Comparison of ENCODE assay signal across 13 cellular contexts in the genomic region with DNA sequence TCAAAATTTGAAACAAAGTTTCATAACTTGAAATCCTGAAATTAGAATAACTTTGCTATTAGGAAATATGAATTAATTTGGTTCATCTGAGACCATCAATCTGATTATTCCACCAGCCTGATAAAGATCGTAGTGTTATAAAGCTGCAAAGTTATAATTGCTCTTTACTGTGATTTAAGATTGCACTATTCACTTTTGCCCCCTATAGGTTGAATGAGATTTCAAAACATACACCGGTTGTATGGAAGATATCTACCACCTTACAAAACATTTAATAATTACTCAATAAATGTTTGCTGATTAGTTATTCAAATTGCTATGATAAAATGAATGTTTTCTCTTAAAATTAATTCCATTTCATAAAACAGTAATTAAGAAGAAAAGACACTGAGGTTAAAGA. TPM values are rescaled to one million over a fixed set of nuclear protein-coding genes. Genes with fewer than 3 reads are reported as not detected.
A peak's percentile ranks its signal among the peaks of the same experiment; 100 is the strongest.
DNase-seq lines count a peak whose midpoint lies in the region; ATAC-seq and TF ChIP-seq lines count a peak whose summit lies in the region.
"Had no signal": no experiment of that assay in that cellular context is flagged by ENCODE, and none has a peak within 500 bp of the region (broad histone marks: within the 10 kb centered on the region; RNA-seq: fewer than 3 reads in every experiment).

No MANE protein-coding gene starts in this region.

- no peaks in the 10 kb centered on the region for H3K27me3 ChIP-seq in tibial nerve

- TF ChIP-seq EP300 in tibial nerve (IDR thresholded peaks at IDR 0.05) = no peak

- H3K4me3 ChIP-seq in fibroblast of the aortic adventitia (ENCODE audit: low read depth, low read length) (no peak overlapping the region), tibial nerve (no peak overlapping the region)

- no peaks in the 10 kb centered on the region for H3K36me3 Mint-ChIP-seq in WTC11

- H3K9me3 ChIP-seq in tibial nerve = no peaks in the 10 kb centered on the region

- H3K4me3 Mint-ChIP-seq in WTC11 = no peak overlapping the region
- H3K4me3 Mint-ChIP-seq: B cell, immature natural killer cell had no signal

- no peaks in the 10 kb centered on the region for H3K27me3 Mint-ChIP-seq in WTC11 (ENCODE audit: low read depth)
- H3K27me3 Mint-ChIP-seq: B cell had no signal

- no peak for ATAC-seq in WTC11
- ATAC-seq in GM19463 (IDR thresholded peaks at IDR 0.05; ENCODE audit: unreplicated experiment) = no peak

- 53 to 70% methylated on average over 2 of the region's 2 CpGs for WGBS in tibial nerve, 2 donors

- no peaks in the 10 kb centered on the region for H3K9me3 Mint-ChIP-seq in WTC11
- H3K9me3 Mint-ChIP-seq: immature natural killer cell had no signal

- peaks cover 0 to 29% (median 0%) of the 10 kb centered on the region in 3 donors for H3K36me3 ChIP-seq in tibial nerve

- no peak overlapping the region for H3K27ac Mint-ChIP-seq in WTC11
- H3K27ac Mint-ChIP-seq: B cell, immature natural killer cell had no signal

- CTCF ChIA-PET in RWPE1 (lab: Yijun Ruan, JAX) = interaction anchor here (0.6 to 1.9 kb wide), 5 partner anchors 10 to 377 kb away, joined by 3 to 12 read pairs (median 4); no protein-coding TSS in a partner anchor
- CTCF ChIA-PET in WTC11 (lab: Charles Lee) = interaction anchor here (1.3 to 1.9 kb wide), 2 partner anchors 21 kb away, joined by 3 to 5 read pairs; no protein-coding TSS in a partner anchor

- H3K27ac ChIP-seq in RWPE1 (no peak overlapping the region), tibial nerve (no peak overlapping the region)
- H3K27ac ChIP-seq: parathyroid adenoma had no signal

- TF ChIP-seq CTCF in RWPE1 (conservative IDR thresholded peaks at IDR 0.05; ENCODE audit: low read depth) (peak; percentile 54), fibroblast of the aortic adventitia (IDR thresholded peaks at IDR 0.05; ENCODE audit: insufficient read depth, low read length) (peak; percentile 35), tibial nerve (IDR thresholded peaks at IDR 0.05) (peak in 3 of 5 experiments; percentile 2 to 12 (median 9)), WTC11 (IDR thresholded peaks at IDR 0.05) (no peak)

- peak; percentile 28 for DNase-seq in NCI-H748 (lab: John Stamatoyannopoulos, UW; ENCODE audit: unreplicated experiment)
- no peak for DNase-seq in NCI-H748 treated with DMSO at 0.1 percent for 48 hours (lab: John Stamatoyannopoulos, UW)
- peak; percentile 10 for DNase-seq in RWPE1 (ENCODE audit: low spot score)
- peak; percentile 9 for DNase-seq in fibroblast of the aortic adventitia (ENCODE audit: low read depth)
- no peak for DNase-seq in tibial nerve (ENCODE audit: low spot score in 2 of 2)
- no peak for DNase-seq in WTC11 (ENCODE audit: low spot score)
- DNase-seq in NCI-H82 (lab: John Stamatoyannopoulos, UW) = no peak
- DNase-seq: activated effector memory CD4-positive, alpha-beta T cell treated with anti-CD3 and anti-CD28 coated beads, Interleukin-2, amount 50 U/mL, for 16 hours; effector CD4-positive, alpha-beta T cell had no signal

- H3K4me1 ChIP-seq in tibial nerve = peaks cover 0 to 26% (median 2%) of the 10 kb centered on the region in 4 donors
- H3K4me1 ChIP-seq: parathyroid adenoma had no signal

- H3K4me1 Mint-ChIP-seq in WTC11 = no peaks in the 10 kb centered on the region
- H3K4me1 Mint-ChIP-seq: B cell, immature natural killer cell had no signal

- no peak for TF ChIP-seq POLR2A in tibial nerve (IDR thresholded peaks at IDR 0.05)

- POLR2A ChIA-PET in RWPE1 (lab: Yijun Ruan, JAX; ENCODE audit: low non-redundant PET) (no interaction called here), WTC11 (lab: Charles Lee) (no interaction called here)

TF ChIP-seq in WTC11, 78 proteins besides CTCF, POLR2A, EP300 and RAD21 (continues in another document):
- TF ChIP-seq, protein P1, sequence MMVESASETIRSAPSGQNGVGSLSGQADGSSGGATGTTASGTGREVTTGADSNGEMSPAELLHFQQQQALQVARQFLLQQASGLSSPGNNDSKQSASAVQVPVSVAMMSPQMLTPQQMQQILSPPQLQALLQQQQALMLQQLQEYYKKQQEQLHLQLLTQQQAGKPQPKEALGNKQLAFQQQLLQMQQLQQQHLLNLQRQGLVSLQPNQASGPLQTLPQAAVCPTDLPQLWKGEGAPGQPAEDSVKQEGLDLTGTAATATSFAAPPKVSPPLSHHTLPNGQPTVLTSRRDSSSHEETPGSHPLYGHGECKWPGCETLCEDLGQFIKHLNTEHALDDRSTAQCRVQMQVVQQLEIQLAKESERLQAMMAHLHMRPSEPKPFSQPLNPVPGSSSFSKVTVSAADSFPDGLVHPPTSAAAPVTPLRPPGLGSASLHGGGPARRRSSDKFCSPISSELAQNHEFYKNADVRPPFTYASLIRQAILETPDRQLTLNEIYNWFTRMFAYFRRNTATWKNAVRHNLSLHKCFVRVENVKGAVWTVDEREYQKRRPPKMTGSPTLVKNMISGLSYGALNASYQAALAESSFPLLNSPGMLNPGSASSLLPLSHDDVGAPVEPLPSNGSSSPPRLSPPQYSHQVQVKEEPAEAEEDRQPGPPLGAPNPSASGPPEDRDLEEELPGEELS (CRISPR knock-in tag; IDR thresholded peaks at IDR 0.05) = no peak
- TF ChIP-seq SP1 (CRISPR knock-in tag; conservative IDR thresholded peaks at IDR 0.05) = no peak
- TF ChIP-seq, protein P2, sequence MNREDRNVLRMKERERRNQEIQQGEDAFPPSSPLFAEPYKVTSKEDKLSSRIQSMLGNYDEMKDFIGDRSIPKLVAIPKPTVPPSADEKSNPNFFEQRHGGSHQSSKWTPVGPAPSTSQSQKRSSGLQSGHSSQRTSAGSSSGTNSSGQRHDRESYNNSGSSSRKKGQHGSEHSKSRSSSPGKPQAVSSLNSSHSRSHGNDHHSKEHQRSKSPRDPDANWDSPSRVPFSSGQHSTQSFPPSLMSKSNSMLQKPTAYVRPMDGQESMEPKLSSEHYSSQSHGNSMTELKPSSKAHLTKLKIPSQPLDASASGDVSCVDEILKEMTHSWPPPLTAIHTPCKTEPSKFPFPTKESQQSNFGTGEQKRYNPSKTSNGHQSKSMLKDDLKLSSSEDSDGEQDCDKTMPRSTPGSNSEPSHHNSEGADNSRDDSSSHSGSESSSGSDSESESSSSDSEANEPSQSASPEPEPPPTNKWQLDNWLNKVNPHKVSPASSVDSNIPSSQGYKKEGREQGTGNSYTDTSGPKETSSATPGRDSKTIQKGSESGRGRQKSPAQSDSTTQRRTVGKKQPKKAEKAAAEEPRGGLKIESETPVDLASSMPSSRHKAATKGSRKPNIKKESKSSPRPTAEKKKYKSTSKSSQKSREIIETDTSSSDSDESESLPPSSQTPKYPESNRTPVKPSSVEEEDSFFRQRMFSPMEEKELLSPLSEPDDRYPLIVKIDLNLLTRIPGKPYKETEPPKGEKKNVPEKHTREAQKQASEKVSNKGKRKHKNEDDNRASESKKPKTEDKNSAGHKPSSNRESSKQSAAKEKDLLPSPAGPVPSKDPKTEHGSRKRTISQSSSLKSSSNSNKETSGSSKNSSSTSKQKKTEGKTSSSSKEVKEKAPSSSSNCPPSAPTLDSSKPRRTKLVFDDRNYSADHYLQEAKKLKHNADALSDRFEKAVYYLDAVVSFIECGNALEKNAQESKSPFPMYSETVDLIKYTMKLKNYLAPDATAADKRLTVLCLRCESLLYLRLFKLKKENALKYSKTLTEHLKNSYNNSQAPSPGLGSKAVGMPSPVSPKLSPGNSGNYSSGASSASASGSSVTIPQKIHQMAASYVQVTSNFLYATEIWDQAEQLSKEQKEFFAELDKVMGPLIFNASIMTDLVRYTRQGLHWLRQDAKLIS (CRISPR knock-in tag; IDR thresholded peaks at IDR 0.05; ENCODE audit: borderline replicate concordance) = no peak
- no peak for TF ChIP-seq NFE2L1 (CRISPR knock-in tag; IDR thresholded peaks at IDR 0.05)
- no peak for TF ChIP-seq E2F4 (CRISPR knock-in tag; IDR thresholded peaks at IDR 0.05; ENCODE audit: borderline replicate concordance, low read depth)
- no peak for TF ChIP-seq TCF7 (CRISPR knock-in tag; IDR thresholded peaks at IDR 0.05; ENCODE audit: low read depth)
- no peak for TF ChIP-seq TEAD4 (CRISPR knock-in tag; IDR thresholded peaks at IDR 0.05)
- TF ChIP-seq ZNF263 (CRISPR knock-in tag; IDR thresholded peaks at IDR 0.05; ENCODE audit: low read depth) = no peak
- TF ChIP-seq HMGA2 (CRISPR knock-in tag; IDR thresholded peaks at IDR 0.05) = no peak
- TF ChIP-seq, protein P3, sequence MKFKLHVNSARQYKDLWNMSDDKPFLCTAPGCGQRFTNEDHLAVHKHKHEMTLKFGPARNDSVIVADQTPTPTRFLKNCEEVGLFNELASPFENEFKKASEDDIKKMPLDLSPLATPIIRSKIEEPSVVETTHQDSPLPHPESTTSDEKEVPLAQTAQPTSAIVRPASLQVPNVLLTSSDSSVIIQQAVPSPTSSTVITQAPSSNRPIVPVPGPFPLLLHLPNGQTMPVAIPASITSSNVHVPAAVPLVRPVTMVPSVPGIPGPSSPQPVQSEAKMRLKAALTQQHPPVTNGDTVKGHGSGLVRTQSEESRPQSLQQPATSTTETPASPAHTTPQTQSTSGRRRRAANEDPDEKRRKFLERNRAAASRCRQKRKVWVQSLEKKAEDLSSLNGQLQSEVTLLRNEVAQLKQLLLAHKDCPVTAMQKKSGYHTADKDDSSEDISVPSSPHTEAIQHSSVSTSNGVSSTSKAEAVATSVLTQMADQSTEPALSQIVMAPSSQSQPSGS (CRISPR knock-in tag; IDR thresholded peaks at IDR 0.05; ENCODE audit: borderline replicate concordance, low read depth) = no peak
- TF ChIP-seq RORB (CRISPR knock-in tag; IDR thresholded peaks at IDR 0.05) = no peak
- TF ChIP-seq JUN (CRISPR knock-in tag; IDR thresholded peaks at IDR 0.05) = no peak
- TF ChIP-seq ZNF138 (CRISPR knock-in tag; conservative IDR thresholded peaks at IDR 0.05) = no peak
- no peak for TF ChIP-seq CREM (CRISPR knock-in tag; IDR thresholded peaks at IDR 0.05)
- TF ChIP-seq GRHL2 (CRISPR knock-in tag; IDR thresholded peaks at IDR 0.05; ENCODE audit: insufficient replicate concordance, severe bottlenecking) = no peak
- no peak for TF ChIP-seq SMAD3 (CRISPR knock-in tag; IDR thresholded peaks at IDR 0.05; ENCODE audit: borderline replicate concordance)
- no peak for TF ChIP-seq TP53 (CRISPR knock-in tag; IDR thresholded peaks at IDR 0.05)

RNA-seq across cellular contexts. Expression of gene APIP, which starts 26.1 kb away (rescaled TPM):
- total RNA-seq in fibroblast of the aortic adventitia (ENCODE audit: low replicate concordance) = 24.9 and 32.4 TPM in 2 replicates
- 10 to 100 TPM; 16.3 to 31.5 (median 23.2) TPM for total RNA-seq in tibial nerve
- total RNA-seq in WTC11 (2021) = 24.3 to 26.9 TPM (median 25.9 TPM) in 3 replicates

RNA-seq across cellular contexts. Expression of gene PDHX, which starts 26.3 kb away (rescaled TPM):
- 36.6 and 41.8 TPM in 2 replicates for total RNA-seq in fibroblast of the aortic adventitia (ENCODE audit: low replicate concordance)
- total RNA-seq in tibial nerve = 10 to 100 TPM; 18.8 to 30.6 (median 23.2) TPM
- 39.1 to 43.4 TPM (median 40.9 TPM) in 3 replicates for total RNA-seq in WTC11 (2021)

Comparison
In these comparisons a context has a peak if more than half of its experiments do, and no peak if none do; other contexts are left out.
1. DNase-seq: peak in NCI-H748 (single experiment), RWPE1 (single experiment) and fibroblast of the aortic adventitia (single experiment); none in NCI-H748 treated with DMSO at 0.1 percent for 48 hours (single experiment), tibial nerve (0 of 2), WTC11 (single experiment) and NCI-H82 (single experiment).